In the genomic region with DNA sequence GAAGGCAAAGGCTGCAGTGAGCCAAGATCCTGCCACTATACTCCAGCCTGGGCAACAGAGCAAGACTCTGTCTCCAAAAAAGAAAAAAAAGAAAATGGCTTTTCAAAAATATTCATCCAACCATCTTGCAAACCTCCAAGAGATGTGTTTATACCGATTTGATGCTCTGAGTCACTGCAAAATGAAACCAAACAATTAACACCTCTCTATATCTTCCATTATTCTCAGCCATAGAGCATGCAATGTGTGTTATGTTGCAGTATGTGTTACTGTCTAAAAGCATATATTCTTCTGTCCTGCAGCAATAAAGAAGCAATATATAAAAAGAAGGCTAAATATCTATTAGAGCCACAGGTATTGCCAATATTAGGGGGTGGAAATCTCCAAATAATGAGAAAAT, we compare ENCODE assay signal across 19 cellular contexts.
"Had no signal": no experiment of that assay in that cellular context is flagged by ENCODE, and none has a peak within 500 bp of the region (broad histone marks: within the 10 kb centered on the region; RNA-seq: fewer than 3 reads in every experiment).

No MANE protein-coding gene starts in this region.

- H3K27ac Mint-ChIP-seq: memory B cell; nephron progenitor cell; stimulated activated naive B cell treated with anti-CD40 and anti-IgM and Interleukin-4, amounts not matched to agents 10 μg/mL and 1 μg/mL and 100 μg/mL, for 72 hours; stimulated activated naive CD8-positive, alpha-beta T cell treated with anti-CD3 and anti-CD28 coated beads, Interleukin-15, Interleukin-2, amounts not matched to agents 100 ng/mL and 50 ng/mL, for 24 hours had no signal

- H3K27me3 ChIP-seq: ovary, sigmoid colon, tibial nerve, upper lobe of left lung had no signal

- H3K36me3 ChIP-seq: ovary, sigmoid colon, thoracic aorta had no signal

- H3K9me3 Mint-ChIP-seq: memory B cell; nephron progenitor cell; stimulated activated naive B cell treated with anti-CD40 and anti-IgM and Interleukin-4, amounts not matched to agents 10 μg/mL and 1 μg/mL and 100 μg/mL, for 72 hours; stimulated activated naive CD8-positive, alpha-beta T cell treated with anti-CD3 and anti-CD28 coated beads, Interleukin-15, Interleukin-2, amounts not matched to agents 100 ng/mL and 50 ng/mL, for 24 hours had no signal

- H3K4me1 ChIP-seq: psoas muscle, sigmoid colon, tibial nerve, upper lobe of left lung had no signal

- H3K27ac ChIP-seq: ovary, psoas muscle, sigmoid colon, thoracic aorta, tibial nerve, upper lobe of left lung had no signal

- DNase-seq: cortex of kidney; kidney; nephron progenitor cell; nucleus accumbens; ovary; posterior cingulate gyrus; psoas muscle; right cardiac atrium; sigmoid colon; stimulated activated CD4-positive, alpha-beta T cell treated with anti-CD3 and anti-CD28 coated beads, Interleukin-2, amount 100 ng/mL, for 24 hours; stimulated activated CD4-positive, alpha-beta T cell treated with anti-CD3 and anti-CD28 coated beads, Interleukin-4, amount 100 ng/mL, for 24 hours; stimulated activated naive B cell treated with anti-CD40 and anti-IgM and Interleukin-4, amounts not matched to agents 10 μg/mL and 1 μg/mL and 100 μg/mL, for 72 hours; upper lobe of left lung had no signal

- H3K9me3 ChIP-seq: ovary, psoas muscle, sigmoid colon, thoracic aorta, tibial nerve, upper lobe of left lung had no signal

- H3K4me1 Mint-ChIP-seq: nephron progenitor cell had no signal

- H3K27me3 Mint-ChIP-seq: memory B cell; stimulated activated naive B cell treated with anti-CD40 and anti-IgM and Interleukin-4, amounts not matched to agents 10 μg/mL and 1 μg/mL and 100 μg/mL, for 72 hours; stimulated activated naive CD8-positive, alpha-beta T cell treated with anti-CD3 and anti-CD28 coated beads, Interleukin-15, Interleukin-2, amounts not matched to agents 100 ng/mL and 50 ng/mL, for 24 hours had no signal

- H3K4me3 ChIP-seq: lung, ovary, psoas muscle, sigmoid colon, thoracic aorta, tibial nerve, upper lobe of left lung had no signal

- H3K4me3 Mint-ChIP-seq: memory B cell; nephron progenitor cell; stimulated activated naive B cell treated with anti-CD40 and anti-IgM and Interleukin-4, amounts not matched to agents 10 μg/mL and 1 μg/mL and 100 μg/mL, for 72 hours; stimulated activated naive CD8-positive, alpha-beta T cell treated with anti-CD3 and anti-CD28 coated beads, Interleukin-15, Interleukin-2, amounts not matched to agents 100 ng/mL and 50 ng/mL, for 24 hours had no signal

- ATAC-seq: left lobe of liver; psoas muscle; right cardiac atrium; stimulated activated naive B cell treated with anti-CD40 and anti-IgM and Interleukin-4, amounts not matched to agents 10 μg/mL and 1 μg/mL and 100 μg/mL, for 72 hours had no signal
